In genomic region chr4:43369036-43369594, GRCh38 we compare ENCODE assay signal across 15 cellular contexts.
A peak's percentile ranks its signal among the peaks of the same experiment; 100 is the strongest.
DNase-seq lines count a peak whose midpoint lies in the region; ATAC-seq and TF ChIP-seq lines count a peak whose summit lies in the region.
"Had no signal": no experiment of that assay in that cellular context is flagged by ENCODE, and none has a peak within 500 bp of the region (broad histone marks: within the 10 kb centered on the region; RNA-seq: fewer than 3 reads in every experiment).

No MANE protein-coding gene starts in this region.

- H3K4me3 Mint-ChIP-seq in endodermal cell: no peak overlapping the region
- H3K4me3 Mint-ChIP-seq: CD4-positive, CD25-positive, alpha-beta regulatory T cell had no signal

- no peak overlapping the region for H3K27ac Mint-ChIP-seq in endodermal cell
- H3K27ac Mint-ChIP-seq: CD4-positive, CD25-positive, alpha-beta regulatory T cell had no signal

- no peaks in the 10 kb centered on the region for H3K36me3 ChIP-seq in mammary epithelial cell (ENCODE audit: insufficient read depth, low read length)
- H3K36me3 ChIP-seq in breast epithelium: no peaks in the 10 kb centered on the region
- no peaks in the 10 kb centered on the region for H3K36me3 ChIP-seq in OCI-LY3 (replicated peaks; ENCODE audit: low read depth, low read length)
- no peaks in the 10 kb centered on the region for H3K36me3 ChIP-seq in endodermal cell (ENCODE audit: control insufficient read depth, insufficient read depth, low read length)
- H3K36me3 ChIP-seq: BLaER1 treated with 17β-estradiol and CSF1 and Interleukin-3, amounts not matched to agents 10 nM and 100 nM had no signal

- CTCF ChIA-PET in mammary epithelial cell (lab: Charles Lee; ENCODE audit: low non-redundant PET): no interaction called here

- H3K4me3 ChIP-seq in mammary epithelial cell (replicated peaks in 1 of 3; ENCODE audit: insufficient read depth in 1 of 3, low read depth in 2 of 3, low read length in 3 of 3): no peak overlapping the region
- no peak overlapping the region for H3K4me3 ChIP-seq in breast epithelium
- no peak overlapping the region for H3K4me3 ChIP-seq in OCI-LY3 (ENCODE audit: low read length)
- no peak overlapping the region for H3K4me3 ChIP-seq in endodermal cell (ENCODE audit: low read length)
- H3K4me3 ChIP-seq: BLaER1 treated with 17β-estradiol and CSF1 and Interleukin-3, amounts not matched to agents 10 nM and 100 nM had no signal

- TF ChIP-seq POLR2A in breast epithelium (IDR thresholded peaks at IDR 0.05): no peak

- TF ChIP-seq CTCF in mammary epithelial cell (conservative IDR thresholded peaks at IDR 0.05 in 1 of 2, IDR thresholded peaks at IDR 0.05 in 1 of 2; ENCODE audit: extremely low read depth in 1 of 2, insufficient read depth in 1 of 2, low read depth in 1 of 2, low read length in 2 of 2) (no peak), breast epithelium (IDR thresholded peaks at IDR 0.05) (no peak), OCI-LY3 (IDR thresholded peaks at IDR 0.05; ENCODE audit: low read depth, low read length) (no peak), endodermal cell (conservative IDR thresholded peaks at IDR 0.05) (no peak)

- no peak overlapping the region for H3K9ac ChIP-seq in mammary epithelial cell (ENCODE audit: insufficient read depth, low read length)
- no peak overlapping the region for H3K9ac ChIP-seq in OCI-LY3 (ENCODE audit: low read length)
- no peak overlapping the region for H3K9ac ChIP-seq in endodermal cell (ENCODE audit: extremely low read depth, low read length, poor library complexity, severe bottlenecking)
- H3K9ac ChIP-seq: BLaER1 treated with 17β-estradiol and CSF1 and Interleukin-3, amounts not matched to agents 10 nM and 100 nM had no signal

- H2AFZ ChIP-seq in mammary epithelial cell (ENCODE audit: low read depth, low read length) (peak overlapping the region; percentile 84), OCI-LY3 (ENCODE audit: low read depth, low read length) (peak overlapping the region; percentile 11; the same call in 1 of the 2 replicates)

- no peaks in the 10 kb centered on the region for H3K27me3 ChIP-seq in mammary epithelial cell (ENCODE audit: insufficient read depth, low read length)
- H3K27me3 ChIP-seq in breast epithelium: no peaks in the 10 kb centered on the region
- no peaks in the 10 kb centered on the region for H3K27me3 ChIP-seq in OCI-LY3 (ENCODE audit: low read depth, low read length)
- H3K27me3 ChIP-seq in endodermal cell (ENCODE audit: control insufficient read depth, insufficient read depth, low read length, poor library complexity, severe bottlenecking): no peaks in the 10 kb centered on the region
- H3K27me3 ChIP-seq: BLaER1 treated with 17β-estradiol and CSF1 and Interleukin-3, amounts not matched to agents 10 nM and 100 nM had no signal

- H3K4me1 ChIP-seq in mammary epithelial cell (ENCODE audit: insufficient read depth, low read length) (no peaks in the 10 kb centered on the region), breast epithelium (no peaks in the 10 kb centered on the region), OCI-LY3 (ENCODE audit: low read length) (no peaks in the 10 kb centered on the region), endodermal cell (ENCODE audit: control insufficient read depth, insufficient read depth, low read length) (no peaks in the 10 kb centered on the region)
- H3K4me1 ChIP-seq: BLaER1 treated with 17β-estradiol and CSF1 and Interleukin-3, amounts not matched to agents 10 nM and 100 nM had no signal

- H3K27ac ChIP-seq in mammary epithelial cell (ENCODE audit: insufficient read depth, low read depth, low read length): no peak overlapping the region
- no peak overlapping the region for H3K27ac ChIP-seq in breast epithelium
- H3K27ac ChIP-seq in OCI-LY3 (ENCODE audit: low read length): no peak overlapping the region
- no peak overlapping the region for H3K27ac ChIP-seq in endodermal cell (ENCODE audit: low read depth, low read length)
- H3K27ac ChIP-seq: BLaER1 treated with 17β-estradiol and CSF1 and Interleukin-3, amounts not matched to agents 10 nM and 100 nM; HL-60 had no signal

- DNase-seq in mammary epithelial cell (no peak), breast epithelium (ENCODE audit: low spot score in 2 of 2) (no peak), cerebellar cortex (ENCODE audit: low spot score) (peak; percentile 54), iPS-NIHi11 (ENCODE audit: low spot score) (peak; percentile 5), endodermal cell (no peak)
- DNase-seq in stimulated activated CD4-positive, alpha-beta T cell treated with anti-CD3 and anti-CD28 coated beads, Interleukin-4, amount 100 ng/mL, for 1 hour: no peak
- DNase-seq: ACHN; Calu3; CD4-positive, CD25-positive, alpha-beta regulatory T cell; DMS79 had no signal

- ATAC-seq in GM21576 (IDR thresholded peaks at IDR 0.05; ENCODE audit: unreplicated experiment): no peak
- ATAC-seq: HCT116 had no signal

- 16% methylated on average over 4 of the region's 4 CpGs for WGBS in mammary epithelial cell (ENCODE audit: low coverage, missing lambda C conversion rate)
- WGBS in endodermal cell (ENCODE audit: insufficient coverage in 1 of 2, insufficient read length in 1 of 2), 2 experiments: 83 to 89% methylated on average over 4 of the region's 4 CpGs

- dilution Hi-C loops in mammary epithelial cell (cut with HindIII; ENCODE audit: low sequenced_read_pairs): no loop called here

- H3K4me2 ChIP-seq in mammary epithelial cell (ENCODE audit: insufficient read depth, low read depth, low read length) (no peak overlapping the region), OCI-LY3 (ENCODE audit: low read length) (no peak overlapping the region)
- H3K4me2 ChIP-seq: BLaER1 treated with 17β-estradiol and CSF1 and Interleukin-3, amounts not matched to agents 10 nM and 100 nM had no signal

- H3K36me3 Mint-ChIP-seq in endodermal cell (ENCODE audit: low read depth): no peaks in the 10 kb centered on the region
- H3K36me3 Mint-ChIP-seq: CD4-positive, CD25-positive, alpha-beta regulatory T cell had no signal

- intact Hi-C loops in mammary epithelial cell (cut with micrococcal nuclease): no loop called here
- intact Hi-C loops in breast epithelium (cut with DNase I; ENCODE audit: low total_unique reads): no loop called here

- no TSS peak for BruUV-seq in mammary epithelial cell (replicated peaks; lab: Mats Ljungman, UMichigan)

- H3K79me2 ChIP-seq in mammary epithelial cell (ENCODE audit: insufficient read depth, low read length) (no peaks in the 10 kb centered on the region), OCI-LY3 (ENCODE audit: low read length) (no peaks in the 10 kb centered on the region)

- peaks cover 1% of the 10 kb centered on the region for H3K4me1 Mint-ChIP-seq in endodermal cell
- H3K4me1 Mint-ChIP-seq: CD4-positive, CD25-positive, alpha-beta regulatory T cell had no signal

- H3K9me3 ChIP-seq in mammary epithelial cell (replicated peaks; ENCODE audit: insufficient read depth, low read length) (no peaks in the 10 kb centered on the region), breast epithelium (no peaks in the 10 kb centered on the region), OCI-LY3 (ENCODE audit: insufficient read depth, low read length) (no peaks in the 10 kb centered on the region), endodermal cell (ENCODE audit: control insufficient read depth, low read length) (no peaks in the 10 kb centered on the region)
- H3K9me3 ChIP-seq: BLaER1 treated with 17β-estradiol and CSF1 and Interleukin-3, amounts not matched to agents 10 nM and 100 nM had no signal

- no peaks in the 10 kb centered on the region for H3K9me3 Mint-ChIP-seq in endodermal cell

- no peaks in the 10 kb centered on the region for H3K27me3 Mint-ChIP-seq in endodermal cell (ENCODE audit: insufficient read depth)
- H3K27me3 Mint-ChIP-seq: CD4-positive, CD25-positive, alpha-beta regulatory T cell had no signal

- in situ Hi-C loops in mammary epithelial cell (cut with MboI; ENCODE audit: low sequenced_read_pairs in 2 of 2): no loop called here

- H4K20me1 ChIP-seq in mammary epithelial cell (ENCODE audit: insufficient read depth, low read length): no peaks in the 10 kb centered on the region
- H4K20me1 ChIP-seq in OCI-LY3 (ENCODE audit: insufficient read depth, low read length): no peaks in the 10 kb centered on the region
- H4K20me1 ChIP-seq: BLaER1 treated with 17β-estradiol and CSF1 and Interleukin-3, amounts not matched to agents 10 nM and 100 nM had no signal

Comparison
In these comparisons a context has a peak if more than half of its experiments do, and no peak if none do; other contexts are left out.
1. DNase-seq: peak in cerebellar cortex (single experiment) and iPS-NIHi11 (single experiment); none in mammary epithelial cell (single experiment), breast epithelium (0 of 2), stimulated activated CD4-positive, alpha-beta T cell treated with anti-CD3 and anti-CD28 coated beads, Interleukin-4, amount 100 ng/mL, for 1 hour (single experiment) and endodermal cell (single experiment).